In the genomic region with DNA sequence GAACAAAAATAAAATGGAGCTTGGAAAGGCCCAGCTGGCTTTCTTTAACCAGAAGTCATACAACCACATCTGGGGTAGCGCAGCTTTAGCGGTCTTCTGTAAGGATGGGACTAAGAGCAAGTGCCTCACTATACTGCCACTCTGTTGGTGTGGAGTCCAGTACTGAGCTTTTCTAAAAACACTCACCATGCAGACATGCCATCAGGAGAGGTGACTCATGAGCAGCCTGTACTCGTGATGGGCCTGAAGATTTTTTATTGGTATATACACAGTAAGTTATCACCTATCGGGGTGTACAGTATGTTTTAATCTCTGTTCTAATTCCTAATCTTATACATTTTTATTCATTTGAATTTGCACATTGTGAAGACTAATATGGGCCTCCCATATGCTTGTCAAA, we compare ENCODE assay signal across 14 cellular contexts. TPM values are rescaled to one million over a fixed set of nuclear protein-coding genes. Genes with fewer than 3 reads are reported as not detected.
A peak's percentile ranks its signal among the peaks of the same experiment; 100 is the strongest.
DNase-seq lines count a peak whose midpoint lies in the region; TF ChIP-seq lines count a peak whose summit lies in the region.
"Had no signal": no experiment of that assay in that cellular context is flagged by ENCODE, and none has a peak within 500 bp of the region (broad histone marks: within the 10 kb centered on the region; RNA-seq: fewer than 3 reads in every experiment).

No MANE protein-coding gene starts in this region.

- no peak overlapping the region for H3K4me3 Mint-ChIP-seq in nephron progenitor cell
- H3K4me3 Mint-ChIP-seq: mesothelial cell of epicardium had no signal

- H4K20me1 ChIP-seq in fibroblast of lung (ENCODE audit: control insufficient read depth, extremely low read depth, insufficient read depth, low read length) (peaks cover 2% of the 10 kb centered on the region), smooth muscle cell (ENCODE audit: low read depth) (peaks cover 100% of the 10 kb centered on the region)

- H3K9me3 Mint-ChIP-seq in nephron progenitor cell: no peaks in the 10 kb centered on the region
- H3K9me3 Mint-ChIP-seq: mesothelial cell of epicardium had no signal

- H3K36me3 ChIP-seq in fibroblast of lung (ENCODE audit: control insufficient read depth, insufficient read depth, low read length): no peaks in the 10 kb centered on the region
- no peaks in the 10 kb centered on the region for H3K36me3 ChIP-seq in smooth muscle cell (ENCODE audit: low read depth)
- H3K36me3 ChIP-seq: sigmoid colon had no signal

- H3K9ac ChIP-seq in fibroblast of lung (ENCODE audit: insufficient read depth, low read length) (no peak overlapping the region), smooth muscle cell (ENCODE audit: low read depth) (no peak overlapping the region)

- H3K27me3 Mint-ChIP-seq in nephron progenitor cell (ENCODE audit: low read depth, poor library complexity): no peaks in the 10 kb centered on the region

- peaks cover 24% of the 10 kb centered on the region for H3K36me3 Mint-ChIP-seq in nephron progenitor cell (ENCODE audit: low read depth)
- H3K36me3 Mint-ChIP-seq: mesothelial cell of epicardium had no signal

- peaks cover 74% of the 10 kb centered on the region for H3K79me2 ChIP-seq in fibroblast of lung (ENCODE audit: control insufficient read depth, insufficient read depth, low read length)
- peaks cover 97% of the 10 kb centered on the region for H3K79me2 ChIP-seq in smooth muscle cell (ENCODE audit: low read depth)

- H3K9me3 ChIP-seq in fibroblast of lung (ENCODE audit: control insufficient read depth, insufficient read depth, low read depth, low read length) (no peaks in the 10 kb centered on the region), smooth muscle cell (replicated peaks; ENCODE audit: low read depth) (no peaks in the 10 kb centered on the region)
- H3K9me3 ChIP-seq: sigmoid colon had no signal

- H3K4me1 Mint-ChIP-seq in nephron progenitor cell: peaks cover 5% of the 10 kb centered on the region

- H3F3A ChIP-seq in smooth muscle cell (ENCODE audit: low read depth): no peaks in the 10 kb centered on the region

- H3K4me3 ChIP-seq in fibroblast of lung (replicated peaks in 1 of 4; ENCODE audit: control extremely low read depth in 1 of 4, insufficient read depth in 1 of 4, low read depth in 3 of 4, low read length in 4 of 4): no peak overlapping the region
- H3K4me3 ChIP-seq in smooth muscle cell: no peak overlapping the region
- H3K4me3 ChIP-seq: sigmoid colon had no signal

- H2AFZ ChIP-seq in fibroblast of lung (ENCODE audit: low read length) (no peak overlapping the region), smooth muscle cell (ENCODE audit: low read depth) (no peak overlapping the region)

- H3K27me3 ChIP-seq in fibroblast of lung (ENCODE audit: control insufficient read depth, insufficient read depth, low read length): no peaks in the 10 kb centered on the region
- H3K27me3 ChIP-seq in smooth muscle cell (ENCODE audit: low read depth): no peaks in the 10 kb centered on the region
- H3K27me3 ChIP-seq: sigmoid colon had no signal

- DNase-seq in GM03348 (ENCODE audit: low spot score): peak; percentile 27
- DNase-seq in RPMI7951 (ENCODE audit: low read depth): peak; percentile 55
- DNase-seq in fibroblast of lung (ENCODE audit: low read depth in 2 of 2): peak; percentile 48 to 68
- no peak for DNase-seq in smooth muscle cell (lab: John Stamatoyannopoulos, UW; ENCODE audit: unreplicated experiment)
- no peak for DNase-seq in GDM1 (lab: John Stamatoyannopoulos, UW)
- DNase-seq in DMS153 (lab: John Stamatoyannopoulos, UW): no peak
- no peak for DNase-seq in stimulated activated CD4-positive, alpha-beta T cell treated with anti-CD3 and anti-CD28 coated beads, Interleukin-4, amount 100 ng/mL, for 4 hours
- no peak for DNase-seq in nephron progenitor cell
- DNase-seq: activated CD4-positive, alpha-beta T cell treated with anti-CD3 and anti-CD28 coated beads for 4 hours; activated gamma-delta T cell treated with Interleukin-2 at 50 U/mL for 16 hours; DMS79 treated with DMSO at 0.1 percent for 48 hours; NCI-H345; sigmoid colon had no signal

- H3K27ac ChIP-seq in fibroblast of lung (ENCODE audit: insufficient read depth, low read length): no peak overlapping the region
- peak overlapping the region; percentile 71 for H3K27ac ChIP-seq in smooth muscle cell (ENCODE audit: low read depth)

- WGBS in smooth muscle cell (ENCODE audit: low lambda C conversion rate): 58% methylated on average over 4 of the region's 4 CpGs

- H3K4me1 ChIP-seq in fibroblast of lung (ENCODE audit: control insufficient read depth, extremely low read depth, insufficient read depth, low read length) (no peaks in the 10 kb centered on the region), smooth muscle cell (ENCODE audit: low read depth) (no peaks in the 10 kb centered on the region)

- H3K4me2 ChIP-seq in fibroblast of lung (ENCODE audit: extremely low read depth, insufficient read depth, low read length) (no peak overlapping the region), smooth muscle cell (peak overlapping the region; percentile 53)

- H3K27ac Mint-ChIP-seq in nephron progenitor cell: no peak overlapping the region
- H3K27ac Mint-ChIP-seq: mesothelial cell of epicardium had no signal

- TF ChIP-seq CTCF in fibroblast of lung (conservative IDR thresholded peaks at IDR 0.05 in 1 of 2, IDR thresholded peaks at IDR 0.05 in 1 of 2; ENCODE audit: low read depth in 1 of 2, low read length in 2 of 2) (no peak), smooth muscle cell (IDR thresholded peaks at IDR 0.05; ENCODE audit: borderline replicate concordance, insufficient read depth, poor library complexity, severe bottlenecking) (no peak), nephron progenitor cell (IDR thresholded peaks at IDR 0.05) (no peak)

RNA-seq across cellular contexts. Expression of gene PPP3CA, which starts 9.6 kb away (rescaled TPM):
- total RNA-seq in RPMI7951 (2014; rRNA removed; shearing (Covaris generic)): 31.2 and 45.4 TPM in 2 replicates
- total RNA-seq in fibroblast of lung: 49.8 and 79.3 TPM in 2 replicates
- polyA plus RNA-seq in fibroblast of lung: 59.8 and 66.4 TPM in 2 replicates
- polyA plus RNA-seq in fibroblast of lung (2012): 49.2 and 58.5 TPM in 2 replicates
- polyA minus RNA-seq in fibroblast of lung (ENCODE audit: low replicate concordance): 20.5 and 21.4 TPM in 2 replicates
- 70.4 and 96.1 TPM in 2 replicates for total RNA-seq in smooth muscle cell
- 16.2 and 18.6 TPM in 2 replicates for polyA plus RNA-seq in smooth muscle cell

Comparison
In these comparisons a context has a peak if more than half of its experiments do, and no peak if none do; other contexts are left out.
1. DNase-seq: peak in GM03348 (single experiment), RPMI7951 (single experiment) and fibroblast of lung (2 of 2); none in smooth muscle cell (single experiment), GDM1 (single experiment), DMS153 (single experiment), stimulated activated CD4-positive, alpha-beta T cell treated with anti-CD3 and anti-CD28 coated beads, Interleukin-4, amount 100 ng/mL, for 4 hours (0 of 2) and nephron progenitor cell (single experiment).